ENCODE assay signal across 24 cellular contexts in the genomic region with DNA sequence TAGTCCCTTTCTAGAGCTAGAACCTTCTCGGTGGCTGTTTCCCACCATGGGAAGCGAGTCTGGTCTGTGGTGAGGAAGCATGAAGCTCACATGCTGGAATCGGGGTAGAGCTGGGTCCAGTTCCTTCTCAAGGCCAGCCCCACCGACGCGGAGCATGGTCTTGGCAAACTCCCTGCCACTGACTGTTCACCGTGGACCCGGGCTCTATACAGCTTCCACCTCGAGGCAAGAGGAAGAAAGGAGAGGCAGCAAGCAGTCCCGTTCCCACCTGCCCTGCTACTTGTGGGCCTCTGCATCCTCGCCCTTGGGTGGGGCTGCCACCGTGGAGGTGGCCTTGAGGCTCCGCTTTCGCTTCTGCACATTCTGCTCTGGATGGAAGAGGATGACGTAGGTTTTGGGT. TPM values are rescaled to one million over a fixed set of nuclear protein-coding genes. Genes with fewer than 3 reads are reported as not detected.
DNase-seq lines count a peak whose midpoint lies in the region; ATAC-seq and TF ChIP-seq lines count a peak whose summit lies in the region.
"Had no signal": no experiment of that assay in that cellular context is flagged by ENCODE, and none has a peak within 500 bp of the region (broad histone marks: within the 10 kb centered on the region; RNA-seq: fewer than 3 reads in every experiment).

No MANE protein-coding gene starts in this region.

- H2BK5ac ChIP-seq in IMR-90 (ENCODE audit: low read depth, low read length, poor library complexity, severe bottlenecking) = no peak overlapping the region

- no peaks in the 10 kb centered on the region for H3K79me1 ChIP-seq in IMR-90 (ENCODE audit: low read depth in 1 of 2, low read length in 2 of 2)

- H4K20me1 ChIP-seq in IMR-90 (ENCODE audit: insufficient read depth, low read length) = no peaks in the 10 kb centered on the region
- H4K20me1 ChIP-seq: BLaER1 treated with 17β-estradiol and CSF1 and Interleukin-3, amounts not matched to agents 10 nM and 100 nM had no signal

- H3K27me3 ChIP-seq in IMR-90 (ENCODE audit: control insufficient read depth, insufficient read depth, low read length) = no peaks in the 10 kb centered on the region
- H3K27me3 ChIP-seq: BE2C; BLaER1 treated with 17β-estradiol and CSF1 and Interleukin-3, amounts not matched to agents 10 nM and 100 nM had no signal

- intact Hi-C loops in IMR-90 (cut with micrococcal nuclease) (no loop called here), posterior vena cava (cut with DNase I) (no loop called here)

- H4K91ac ChIP-seq in IMR-90 (ENCODE audit: insufficient read depth, low read depth, low read length) = no peak overlapping the region

- no peak overlapping the region for H3K9ac ChIP-seq in IMR-90 (ENCODE audit: low read depth, low read length)
- H3K9ac ChIP-seq: BLaER1 treated with 17β-estradiol and CSF1 and Interleukin-3, amounts not matched to agents 10 nM and 100 nM had no signal

- TF ChIP-seq POLR2A in IMR-90 (IDR thresholded peaks at IDR 0.05; ENCODE audit: low read depth, low read length) = no peak

- POLR2A ChIA-PET in IMR-90 (lab: Charles Lee; ENCODE audit: unreplicated experiment) = no interaction called here

- H3K36me3 ChIP-seq in IMR-90 (ENCODE audit: control insufficient read depth, insufficient read depth, low read length) = no peaks in the 10 kb centered on the region
- H3K36me3 ChIP-seq: BE2C; BLaER1 treated with 17β-estradiol and CSF1 and Interleukin-3, amounts not matched to agents 10 nM and 100 nM had no signal

- H2AK9ac ChIP-seq in IMR-90 (replicated peaks; ENCODE audit: low read depth, low read length, poor library complexity) = no peak overlapping the region

- H2AFZ ChIP-seq in IMR-90 (replicated peaks; ENCODE audit: low read length, poor library complexity) = peak overlapping the region; percentile 21
- H2AFZ ChIP-seq: GM23338 had no signal

- H3K4me1 ChIP-seq in IMR-90 (ENCODE audit: control insufficient read depth, insufficient read depth, low read length) = no peaks in the 10 kb centered on the region
- H3K4me1 ChIP-seq: A549; BE2C; BLaER1 treated with 17β-estradiol and CSF1 and Interleukin-3, amounts not matched to agents 10 nM and 100 nM had no signal

- H2BK20ac ChIP-seq in IMR-90 (ENCODE audit: low read depth, low read length) = no peak overlapping the region

- H3K23ac ChIP-seq in IMR-90 (ENCODE audit: low read depth, low read length) = no peak overlapping the region

- dilution Hi-C loops in IMR-90 (cut with HindIII; ENCODE audit: low sequenced_read_pairs, unreplicated experiment) = no loop called here

- H3K4me2 ChIP-seq in IMR-90 (ENCODE audit: low read depth, low read length) = no peak overlapping the region
- H3K4me2 ChIP-seq: A549; BLaER1 treated with 17β-estradiol and CSF1 and Interleukin-3, amounts not matched to agents 10 nM and 100 nM; GM23338 had no signal

- TF ChIP-seq RAD21 in IMR-90 (IDR thresholded peaks at IDR 0.05; ENCODE audit: low read length) = no peak

- H2BK120ac ChIP-seq in IMR-90 (ENCODE audit: low read depth, low read length) = no peak overlapping the region

- ATAC-seq in IMR-90 (ENCODE audit: low read depth) = no peak
- no peak for ATAC-seq in GM21381 (IDR thresholded peaks at IDR 0.05; ENCODE audit: unreplicated experiment)
- ATAC-seq: A549, GM12878, GM23338, HCT116 had no signal

- no peak overlapping the region for H3K4ac ChIP-seq in IMR-90 (ENCODE audit: low read depth, low read length)

- H3K14ac ChIP-seq in IMR-90 (replicated peaks; ENCODE audit: low read depth, low read length) = no peak overlapping the region

- DNase-seq in IMR-90 (no peak), mesenteric fat pad (ENCODE audit: low spot score) (peak; percentile 62), posterior vena cava (ENCODE audit: low spot score) (peak; percentile 45), cerebellar cortex (ENCODE audit: low spot score) (no peak)
- no peak for DNase-seq in activated effector memory CD4-positive, alpha-beta T cell treated with Interleukin-2 at 50 U/mL for 16 hours
- DNase-seq: 8988T; ACHN; AML-193; BE2C; CD4-positive, alpha-beta T cell; CD8-positive, alpha-beta memory T cell; DMS 273 treated with DMSO at 0.1 percent for 48 hours; DMS79; EL; GDM1; H9 had no signal

- no peak overlapping the region for H2BK15ac ChIP-seq in IMR-90 (ENCODE audit: low read depth, low read length)

- peaks cover 62% of the 10 kb centered on the region for H3K9me3 ChIP-seq in IMR-90 (ENCODE audit: control insufficient read depth, insufficient read depth, low read length)

- CTCF ChIA-PET in IMR-90 (lab: Yijun Ruan, JAX) = no interaction called here

- H3K27ac ChIP-seq in IMR-90 (ENCODE audit: insufficient read depth, low read length) = no peak overlapping the region
- H3K27ac ChIP-seq: A549; BLaER1 treated with 17β-estradiol and CSF1 and Interleukin-3, amounts not matched to agents 10 nM and 100 nM had no signal

- H3K9me1 ChIP-seq in IMR-90 (ENCODE audit: insufficient read depth, low read length) = no peaks in the 10 kb centered on the region

- TF ChIP-seq CTCF in IMR-90 (conservative IDR thresholded peaks at IDR 0.05; ENCODE audit: low read depth, low read length) = no peak

- no peak overlapping the region for H3K4me3 ChIP-seq in IMR-90 (ENCODE audit: insufficient read depth, low read depth, low read length)
- H3K4me3 ChIP-seq: A549; BLaER1 treated with 17β-estradiol and CSF1 and Interleukin-3, amounts not matched to agents 10 nM and 100 nM; GM12878; GM23338 had no signal

- in situ Hi-C loops in IMR-90 (cut with MboI; ENCODE audit: low sequenced_read_pairs) = no loop called here

- H4K8ac ChIP-seq in IMR-90 (ENCODE audit: low read depth in 2 of 2, low read length in 2 of 2) = no peak overlapping the region

- H3K18ac ChIP-seq in IMR-90 (ENCODE audit: low read depth, low read length) = no peak overlapping the region

- H4K5ac ChIP-seq in IMR-90 (ENCODE audit: low read depth, low read length) = no peak overlapping the region

- no TSS peak for BruUV-seq in IMR-90 (replicated peaks; lab: Mats Ljungman, UMichigan)

- no peak overlapping the region for H3K56ac ChIP-seq in IMR-90 (ENCODE audit: extremely low read depth, insufficient read depth, low read length)

- H2AK5ac ChIP-seq in IMR-90 (ENCODE audit: low read depth, low read length) = no peak overlapping the region

- 58% methylated on average over 2 of the region's 15 CpGs; no CpG with 5 or more reads in 1 of the 2 experiments for WGBS in IMR-90 (ENCODE audit: extremely low coverage in 2 of 2, insufficient read length in 1 of 2), 2 experiments

TF ChIP-seq in IMR-90, 13 proteins besides CTCF, POLR2A, EP300 and RAD21:
- TF ChIP-seq MAFK (IDR thresholded peaks at IDR 0.05; ENCODE audit: low read depth, low read length) = no peak
- no peak for TF ChIP-seq USF2 (IDR thresholded peaks at IDR 0.05; ENCODE audit: low read depth, low read length)
- no peak for TF ChIP-seq MAZ (IDR thresholded peaks at IDR 0.05; ENCODE audit: borderline replicate concordance, low read depth, low read length)
- no peak for TF ChIP-seq BHLHE40 (IDR thresholded peaks at IDR 0.05; ENCODE audit: low read depth, low read length)
- TF ChIP-seq FOS (IDR thresholded peaks at IDR 0.05; ENCODE audit: low read depth, low read length) = no peak

RNA-seq across cellular contexts. Expression of gene GRM6, which starts 13.7 kb away (rescaled TPM):
- total RNA-seq in IMR-90 (2012; rRNA removed) (not detected in 2 replicates), mesenteric fat pad (not detected), posterior vena cava (not detected)
- polyA plus RNA-seq in IMR-90 (2012; rRNA removed) = not detected in 2 replicates
- not detected in 2 replicates for polyA plus RNA-seq in IMR-90 (2012; cell fraction: cytosol; rRNA removed)
- not detected in 2 replicates for polyA plus RNA-seq in IMR-90 (2012; cell fraction: nucleus; rRNA removed; ENCODE audit: low replicate concordance)
- total RNA-seq: CD4-positive, alpha-beta T cell; CD8-positive, alpha-beta memory T cell; GM12878; GM23338; H4; H9 had no signal
- polyA plus RNA-seq: A549; CD14-positive monocyte; CD8-positive, alpha-beta memory T cell; GM12878 had no signal

RNA-seq across cellular contexts. Expression of gene ZNF454, which starts 40.4 kb away (rescaled TPM):
- total RNA-seq in IMR-90 (2012; rRNA removed) (under 0.01 and 0.18 TPM in 2 replicates), mesenteric fat pad (1.8 TPM), posterior vena cava (1 to 10 TPM; 2.3 to 3.4 TPM)
- polyA plus RNA-seq in IMR-90 (2012; rRNA removed) = 0.07 and 0.12 TPM in 2 replicates
- 0.02 TPM in 1 of 2 replicates, not detected in the other for polyA plus RNA-seq in IMR-90 (2012; cell fraction: cytosol; rRNA removed)
- polyA plus RNA-seq in IMR-90 (2012; cell fraction: nucleus; rRNA removed; ENCODE audit: low replicate concordance) = 0.03 and 0.14 TPM in 2 replicates
- total RNA-seq: CD4-positive, alpha-beta T cell; CD8-positive, alpha-beta memory T cell; GM12878; H9 had no signal
- polyA plus RNA-seq: A549; CD14-positive monocyte; CD8-positive, alpha-beta memory T cell; GM12878 had no signal

RNA-seq across cellular contexts. Expression of gene ZNF879, which starts 42.2 kb away (rescaled TPM):
- total RNA-seq in IMR-90 (2012; rRNA removed) = 3.3 and 3.4 TPM in 2 replicates
- polyA plus RNA-seq in IMR-90 (2012; rRNA removed) = 0.89 and 1.4 TPM in 2 replicates
- polyA plus RNA-seq in IMR-90 (2012; cell fraction: cytosol; rRNA removed) = 0.35 and 1.0 TPM in 2 replicates
- 2.4 and 3.3 TPM in 2 replicates for polyA plus RNA-seq in IMR-90 (2012; cell fraction: nucleus; rRNA removed; ENCODE audit: low replicate concordance)
- 3.3 TPM for total RNA-seq in mesenteric fat pad
- total RNA-seq in posterior vena cava = 1 to 10 TPM; 2.7 to 3.2 TPM
- total RNA-seq: GM12878 had no signal

Comparison
In these comparisons a context has a peak if more than half of its experiments do, and no peak if none do; other contexts are left out.
1. DNase-seq: peak in mesenteric fat pad (single experiment) and posterior vena cava (single experiment); none in IMR-90 (single experiment), activated effector memory CD4-positive, alpha-beta T cell treated with Interleukin-2 at 50 U/mL for 16 hours (single experiment) and cerebellar cortex (single experiment).